Comparison of ENCODE assay signal across 26 cellular contexts in the genomic region with DNA sequence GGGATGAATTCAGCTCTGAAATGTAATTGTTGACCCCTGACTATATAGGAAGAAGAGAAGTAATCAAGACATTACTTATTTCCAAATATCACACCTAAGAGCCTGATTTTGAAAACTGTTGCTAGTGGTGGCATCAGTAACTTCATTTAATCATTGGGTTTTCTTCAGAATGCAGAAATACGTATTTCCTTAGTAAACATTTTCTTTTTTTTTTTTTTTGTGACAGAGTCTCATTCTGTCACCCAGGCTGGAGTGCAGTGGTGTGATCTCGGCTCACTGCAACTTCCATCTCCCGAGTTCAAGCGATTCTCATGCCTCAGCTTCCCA.
DNase-seq lines count a peak whose midpoint lies in the region; ATAC-seq and TF ChIP-seq lines count a peak whose summit lies in the region.
"Had no signal": no experiment of that assay in that cellular context is flagged by ENCODE, and none has a peak within 500 bp of the region (broad histone marks: within the 10 kb centered on the region; RNA-seq: fewer than 3 reads in every experiment).

No MANE protein-coding gene starts in this region.

- DNase-seq in T-helper 2 cell treated with Interferon-gamma antibody and Interleukin-4, amounts not matched to agents 5 μg/mL and 100 μg/mL, for 36 hours (ENCODE audit: low spot score): no peak
- DNase-seq in T-helper 2 cell: no peak
- no peak for DNase-seq in CD4-positive, alpha-beta T cell
- no peak for DNase-seq in T-cell
- no peak for DNase-seq in CD1c-positive myeloid dendritic cell (ENCODE audit: extremely low spot score)
- DNase-seq in natural killer cell treated with Interleukin-12 subunit alpha and Interleukin-12 subunit beta and Interleukin-15 and Interleukin-18, amount 100 ng/mL, for 72 hours (ENCODE audit: low spot score): no peak
- no peak for DNase-seq in DMS79 (lab: John Stamatoyannopoulos, UW)
- DNase-seq: 8988T; activated CD8-positive, alpha-beta memory T cell treated with anti-CD3 and anti-CD28 coated beads, Interleukin-2, amount 10 ng/mL, durations not matched to agents 7 days and 5 days; activated T-cell treated with anti-CD3 and anti-CD28 coated beads, Interleukin-2, amount 50 U/mL, for 48 hours; C1 segment of cervical spinal cord; cerebellar nuclear complex; foreskin fibroblast; GM23248; MG63; NCI-H1105 treated with DMSO at 0.1 percent for 48 hours; NCI-H187 treated with DMSO at 0.1 percent for 48 hours; NCI-H510A treated with DMSO at 0.1 percent for 48 hours; PC-3; retina had no signal

- peaks cover 8% of the 10 kb centered on the region for H3K27me3 Mint-ChIP-seq in T-helper 2 cell treated with Interferon-gamma antibody and Interleukin-4, amounts not matched to agents 5 μg/mL and 100 μg/mL, for 36 hours (ENCODE audit: low read depth)
- H3K27me3 Mint-ChIP-seq in CD4-positive, alpha-beta T cell: no peaks in the 10 kb centered on the region
- H3K27me3 Mint-ChIP-seq in T-cell (no peaks in the 10 kb centered on the region), brain (no peaks in the 10 kb centered on the region)
- peaks cover 61 to 62% of the 10 kb centered on the region in 2 donors for H3K27me3 Mint-ChIP-seq in natural killer cell treated with Interleukin-12 subunit alpha and Interleukin-12 subunit beta and Interleukin-15 and Interleukin-18, amount 100 ng/mL, for 72 hours
- H3K27me3 Mint-ChIP-seq: memory B cell had no signal

- H3K27me3 ChIP-seq in CD4-positive, alpha-beta T cell (ENCODE audit: control insufficient read depth, insufficient read depth, low read length): no peaks in the 10 kb centered on the region
- H3K27me3 ChIP-seq: esophagus muscularis mucosa, MG63 had no signal

- no peaks in the 10 kb centered on the region for H3K9me3 Mint-ChIP-seq in T-helper 2 cell treated with Interferon-gamma antibody and Interleukin-4, amounts not matched to agents 5 μg/mL and 100 μg/mL, for 36 hours
- H3K9me3 Mint-ChIP-seq in CD4-positive, alpha-beta T cell: no peaks in the 10 kb centered on the region
- H3K9me3 Mint-ChIP-seq in T-cell (no peaks in the 10 kb centered on the region), brain (peaks cover 0 to 4% (median 0%) of the 10 kb centered on the region in 5 experiments)
- H3K9me3 Mint-ChIP-seq in natural killer cell treated with Interleukin-12 subunit alpha and Interleukin-12 subunit beta and Interleukin-15 and Interleukin-18, amount 100 ng/mL, for 72 hours: no peaks in the 10 kb centered on the region

- H3K4me3 Mint-ChIP-seq in T-helper 2 cell treated with Interferon-gamma antibody and Interleukin-4, amounts not matched to agents 5 μg/mL and 100 μg/mL, for 36 hours: no peak overlapping the region
- peak overlapping the region; percentile 47 for H3K4me3 Mint-ChIP-seq in CD4-positive, alpha-beta T cell
- peak overlapping the region in 2 of 3 donors; percentile 31 to 62 for H3K4me3 Mint-ChIP-seq in T-cell
- no peak overlapping the region for H3K4me3 Mint-ChIP-seq in brain
- H3K4me3 Mint-ChIP-seq in natural killer cell treated with Interleukin-12 subunit alpha and Interleukin-12 subunit beta and Interleukin-15 and Interleukin-18, amount 100 ng/mL, for 72 hours: no peak overlapping the region
- H3K4me3 Mint-ChIP-seq: activated CD8-positive, alpha-beta memory T cell treated with anti-CD3 and anti-CD28 coated beads, Interleukin-2, amount 10 ng/mL, durations not matched to agents 7 days and 5 days; IgD-negative memory B cell; memory B cell had no signal

- peak; percentile 7 for ATAC-seq in CD4-positive, alpha-beta T cell (ENCODE audit: poor library complexity)
- peak in 1 of 4 experiments; percentile 15 for ATAC-seq in T-cell (replicated peaks in 1 of 4)
- ATAC-seq in natural killer cell treated with Interleukin-12 subunit alpha and Interleukin-12 subunit beta and Interleukin-15 and Interleukin-18, amount 100 ng/mL, for 72 hours: no peak
- ATAC-seq: activated CD8-positive, alpha-beta memory T cell treated with anti-CD3 and anti-CD28 coated beads, Interleukin-2, amount 10 ng/mL, durations not matched to agents 7 days and 5 days; left lobe of liver; PC-3 had no signal

- POLR2A ChIA-PET in CD4-positive, alpha-beta T cell (lab: Charles Lee): interaction anchor here (0.6 to 2.8 kb wide), 23 partner anchors 8 to 328 kb away, joined by 3 to 20 read pairs (median 5); partner anchors contain the start of gene LEF1
- POLR2A ChIA-PET in T-cell (lab: Charles Lee): interaction anchor here in 1 of 2 donors (0.7 kb wide), 1 partner anchor 9 kb away, joined by 6 read pairs; no protein-coding TSS in a partner anchor

- TF ChIP-seq CTCF in CD4-positive, alpha-beta T cell (IDR thresholded peaks at IDR 0.05): no peak
- TF ChIP-seq CTCF in brain (conservative IDR thresholded peaks at IDR 0.05): no peak

- H3K9me3 ChIP-seq in CD4-positive, alpha-beta T cell (ENCODE audit: control insufficient read depth, low read length): no peaks in the 10 kb centered on the region
- H3K9me3 ChIP-seq: esophagus muscularis mucosa, MG63 had no signal

- peaks cover 52% of the 10 kb centered on the region for H3K4me1 Mint-ChIP-seq in T-helper 2 cell treated with Interferon-gamma antibody and Interleukin-4, amounts not matched to agents 5 μg/mL and 100 μg/mL, for 36 hours (ENCODE audit: low read depth)
- H3K4me1 Mint-ChIP-seq in CD4-positive, alpha-beta T cell (ENCODE audit: low read depth): peaks cover 86% of the 10 kb centered on the region
- peaks cover 76 to 91% (median 79%) of the 10 kb centered on the region in 3 donors for H3K4me1 Mint-ChIP-seq in T-cell
- H3K4me1 Mint-ChIP-seq in brain: peaks cover 65% of the 10 kb centered on the region
- peaks cover 0 to 3% of the 10 kb centered on the region in 2 donors for H3K4me1 Mint-ChIP-seq in natural killer cell treated with Interleukin-12 subunit alpha and Interleukin-12 subunit beta and Interleukin-15 and Interleukin-18, amount 100 ng/mL, for 72 hours (ENCODE audit: low read depth in 2 of 2)
- H3K4me1 Mint-ChIP-seq: IgD-negative memory B cell, memory B cell had no signal

- intact Hi-C loops in CD4-positive, alpha-beta T cell (cut with DNase I, micrococcal nuclease): loop anchor here in 1 of 2 experiments (5.0 kb wide), 3 partner anchors 76 to 244 kb away; no protein-coding TSS in a partner anchor

- CTCF ChIA-PET in CD4-positive, alpha-beta T cell (lab: Charles Lee): interaction anchor here (0.7 kb wide), 1 partner anchor 14 kb away, joined by 3 read pairs; no protein-coding TSS in a partner anchor
- CTCF ChIA-PET in T-cell (lab: Charles Lee): interaction anchor here (0.9 to 1.2 kb wide), 3 partner anchors 14 to 76 kb away, joined by 3 read pairs; no protein-coding TSS in a partner anchor

- peaks cover 2% of the 10 kb centered on the region for H3K36me3 Mint-ChIP-seq in T-helper 2 cell treated with Interferon-gamma antibody and Interleukin-4, amounts not matched to agents 5 μg/mL and 100 μg/mL, for 36 hours (ENCODE audit: low read depth)
- H3K36me3 Mint-ChIP-seq in CD4-positive, alpha-beta T cell (ENCODE audit: low read depth): no peaks in the 10 kb centered on the region
- H3K36me3 Mint-ChIP-seq in T-cell (no peaks in the 10 kb centered on the region), brain (no peaks in the 10 kb centered on the region)
- H3K36me3 Mint-ChIP-seq in natural killer cell treated with Interleukin-12 subunit alpha and Interleukin-12 subunit beta and Interleukin-15 and Interleukin-18, amount 100 ng/mL, for 72 hours: no peaks in the 10 kb centered on the region
- H3K36me3 Mint-ChIP-seq: activated CD8-positive, alpha-beta memory T cell treated with anti-CD3 and anti-CD28 coated beads, Interleukin-2, amount 10 ng/mL, durations not matched to agents 7 days and 5 days; IgD-negative memory B cell; memory B cell had no signal

- peak overlapping the region; percentile 69 for H3K27ac ChIP-seq in CD4-positive, alpha-beta T cell (ENCODE audit: low read depth, low read length)
- H3K27ac ChIP-seq: esophagus muscularis mucosa, GM23248, parathyroid adenoma had no signal

- H3K27ac Mint-ChIP-seq in T-helper 2 cell treated with Interferon-gamma antibody and Interleukin-4, amounts not matched to agents 5 μg/mL and 100 μg/mL, for 36 hours: peak overlapping the region; percentile 59
- H3K27ac Mint-ChIP-seq in CD4-positive, alpha-beta T cell: peak overlapping the region; percentile 87
- H3K27ac Mint-ChIP-seq in T-cell: peak overlapping the region; percentile 90 to 96
- peak overlapping the region in 3 of 5 experiments; percentile 31 to 89 (median 57) for H3K27ac Mint-ChIP-seq in brain
- H3K27ac Mint-ChIP-seq in natural killer cell treated with Interleukin-12 subunit alpha and Interleukin-12 subunit beta and Interleukin-15 and Interleukin-18, amount 100 ng/mL, for 72 hours: no peak overlapping the region
- H3K27ac Mint-ChIP-seq: activated CD8-positive, alpha-beta memory T cell treated with anti-CD3 and anti-CD28 coated beads, Interleukin-2, amount 10 ng/mL, durations not matched to agents 7 days and 5 days; IgD-negative memory B cell; memory B cell had no signal

Comparison
In these comparisons a context has a peak if more than half of its experiments do, and no peak if none do; other contexts are left out.
1. H3K27ac Mint-ChIP-seq: peak in T-helper 2 cell treated with Interferon-gamma antibody and Interleukin-4, amounts not matched to agents 5 μg/mL and 100 μg/mL, for 36 hours (single experiment), CD4-positive, alpha-beta T cell (single experiment), T-cell (2 of 2) and brain (3 of 5); none in natural killer cell treated with Interleukin-12 subunit alpha and Interleukin-12 subunit beta and Interleukin-15 and Interleukin-18, amount 100 ng/mL, for 72 hours (0 of 2).
2. H3K4me3 Mint-ChIP-seq: peak in CD4-positive, alpha-beta T cell (single experiment) and T-cell (2 of 3); none in T-helper 2 cell treated with Interferon-gamma antibody and Interleukin-4, amounts not matched to agents 5 μg/mL and 100 μg/mL, for 36 hours (single experiment), brain (0 of 5) and natural killer cell treated with Interleukin-12 subunit alpha and Interleukin-12 subunit beta and Interleukin-15 and Interleukin-18, amount 100 ng/mL, for 72 hours (single experiment).